8 cellular contexts compared by ENCODE assay signal in the genomic region with DNA sequence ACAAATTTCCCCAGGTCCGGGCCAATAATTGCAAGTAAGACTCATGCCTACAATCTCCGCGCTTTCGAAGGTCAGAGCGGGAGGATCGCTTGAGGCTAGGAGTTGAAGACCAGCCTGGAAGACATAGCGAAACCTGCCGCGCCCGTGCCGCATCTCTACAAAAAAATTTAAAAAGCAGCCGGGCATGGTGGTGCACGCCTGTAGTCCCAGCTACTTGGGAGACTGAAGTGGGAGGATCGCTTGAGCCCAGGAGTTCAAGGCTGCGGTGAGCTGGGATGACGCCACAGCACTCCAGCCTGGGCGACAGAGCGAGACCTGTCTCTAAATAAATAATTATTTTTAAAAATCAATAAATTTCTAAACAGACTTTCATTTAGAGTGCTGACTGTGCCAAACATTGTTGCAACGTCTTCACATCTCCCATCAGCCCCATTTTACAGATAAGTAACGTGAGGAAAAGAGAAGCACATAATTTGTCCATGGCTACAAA. TPM values are rescaled to one million over a fixed set of nuclear protein-coding genes. Genes with fewer than 3 reads are reported as not detected.
DNase-seq lines count a peak whose midpoint lies in the region; ATAC-seq and TF ChIP-seq lines count a peak whose summit lies in the region.

No MANE protein-coding gene starts in this region.

- peaks cover 0 to 7% of the 10 kb centered on the region in 2 donors for H3K27me3 ChIP-seq in naive thymus-derived CD4-positive, alpha-beta T cell (ENCODE audit: control insufficient read depth in 2 of 2, insufficient read depth in 2 of 2, low read length in 2 of 2)

- peak; percentile 26 for ATAC-seq in GM18498 (IDR thresholded peaks at IDR 0.05; ENCODE audit: unreplicated experiment)
- peak; percentile 6 for ATAC-seq in HG03520 (IDR thresholded peaks at IDR 0.05; ENCODE audit: unreplicated experiment)
- ATAC-seq in naive thymus-derived CD4-positive, alpha-beta T cell = peak; percentile 19
- no peak for ATAC-seq in HG02678 (IDR thresholded peaks at IDR 0.05; ENCODE audit: unreplicated experiment)
- no peak for ATAC-seq in GM19023 (IDR thresholded peaks at IDR 0.05; ENCODE audit: unreplicated experiment)

- peaks cover 14 to 59% (median 21%) of the 10 kb centered on the region in 5 donors for H3K27me3 Mint-ChIP-seq in naive thymus-derived CD4-positive, alpha-beta T cell

- no peak for TF ChIP-seq CTCF in coronary artery (IDR thresholded peaks at IDR 0.05)

- H3K4me3 Mint-ChIP-seq in naive thymus-derived CD4-positive, alpha-beta T cell = peak overlapping the region; percentile 84 to 95 (median 91)

- DNase-seq in coronary artery (ENCODE audit: low spot score) (no peak), dermis blood vessel endothelial cell (no peak), globus pallidus (ENCODE audit: low spot score) (no peak)
- no peak for DNase-seq in naive thymus-derived CD4-positive, alpha-beta T cell

- peaks cover 0 to 6% of the 10 kb centered on the region in 2 donors for H3K4me1 ChIP-seq in naive thymus-derived CD4-positive, alpha-beta T cell (ENCODE audit: control insufficient read depth in 2 of 2, insufficient read depth in 2 of 2, low read length in 2 of 2)

- CTCF ChIA-PET in naive thymus-derived CD4-positive, alpha-beta T cell (lab: Charles Lee) = interaction anchor here (2.2 kb wide), 1 partner anchor 42 kb away, joined by 6 read pairs; no protein-coding TSS in a partner anchor

- H3K36me3 ChIP-seq in naive thymus-derived CD4-positive, alpha-beta T cell (ENCODE audit: control insufficient read depth in 2 of 3, insufficient read depth in 3 of 3, low read length in 3 of 3) = no peaks in the 10 kb centered on the region

- H3K27ac ChIP-seq in coronary artery = no peak overlapping the region
- H3K27ac ChIP-seq in naive thymus-derived CD4-positive, alpha-beta T cell (ENCODE audit: low read depth, low read length) = no peak overlapping the region

- H3K9me3 ChIP-seq in naive thymus-derived CD4-positive, alpha-beta T cell (ENCODE audit: control insufficient read depth in 2 of 3, low read length in 3 of 3) = no peaks in the 10 kb centered on the region

- peaks cover 0 to 18% (median 3%) of the 10 kb centered on the region in 11 donors for H3K9me3 Mint-ChIP-seq in naive thymus-derived CD4-positive, alpha-beta T cell

- peak overlapping the region; percentile 94 for H3K4me3 ChIP-seq in coronary artery
- peak overlapping the region; percentile 74 for H3K4me3 ChIP-seq in naive thymus-derived CD4-positive, alpha-beta T cell (ENCODE audit: low read length)

- H3K36me3 Mint-ChIP-seq in naive thymus-derived CD4-positive, alpha-beta T cell = peaks cover 0 to 3% (median 0%) of the 10 kb centered on the region in 5 donors

- intact Hi-C loops in naive thymus-derived CD4-positive, alpha-beta T cell (cut with micrococcal nuclease) = loop anchor here (1.0 to 10.0 kb wide), 11 partner anchors 14 to 1730 kb away; partner anchors contain the start of genes CFAP58 (in 2 of the 2), GSTO2 (in 2 of the 2), STN1 (in 2 of the 2) and ACTR1A (in 1 of the 2)

- POLR2A ChIA-PET in naive thymus-derived CD4-positive, alpha-beta T cell (lab: Charles Lee) = interaction anchor here (0.6 to 2.0 kb wide), 4 partner anchors 12 to 111 kb away, joined by 3 to 6 read pairs (median 4); partner anchors contain the start of genes GSTO1 and SFR1

- peak overlapping the region; percentile 63 to 95 (median 86) for H3K27ac Mint-ChIP-seq in naive thymus-derived CD4-positive, alpha-beta T cell

- H3K4me1 Mint-ChIP-seq in naive thymus-derived CD4-positive, alpha-beta T cell = peaks cover 6 to 18% (median 13%) of the 10 kb centered on the region in 7 donors

RNA-seq across cellular contexts. Expression of gene CFAP43, which starts 0.5 kb away (rescaled TPM):
- total RNA-seq in naive thymus-derived CD4-positive, alpha-beta T cell = under 1 TPM in 1 of 5 experiments, not detected in 4; 0.17 TPM
- under 1 TPM in 1 of 2 donors, not detected in 1; 0.14 TPM for polyA plus RNA-seq in naive thymus-derived CD4-positive, alpha-beta T cell
- 0.23 TPM in 1 of 2 replicates, not detected in the other for total RNA-seq in dermis blood vessel endothelial cell

RNA-seq across cellular contexts. Expression of gene GSTO1, which starts 22.0 kb away (rescaled TPM):
- total RNA-seq in naive thymus-derived CD4-positive, alpha-beta T cell = 100 to 1,000 TPM in 1 of 5 experiments, 10 to 100 TPM in 4; 28.1 to 129 (median 49.1) TPM
- polyA plus RNA-seq in naive thymus-derived CD4-positive, alpha-beta T cell = 100 to 1,000 TPM; 116 to 141 TPM
- total RNA-seq in dermis blood vessel endothelial cell = 147 and 348 TPM in 2 replicates

RNA-seq across cellular contexts. Expression of gene GSTO2, which starts 36.3 kb away (rescaled TPM):
- 1 to 10 TPM; 1.1 to 2.5 (median 1.4) TPM for total RNA-seq in naive thymus-derived CD4-positive, alpha-beta T cell
- 1 to 10 TPM; 1.0 to 1.3 TPM for polyA plus RNA-seq in naive thymus-derived CD4-positive, alpha-beta T cell
- total RNA-seq in dermis blood vessel endothelial cell = 0.51 and 0.85 TPM in 2 replicates

Comparison
In these comparisons a context has a peak if more than half of its experiments do, and no peak if none do; other contexts are left out.
1. ATAC-seq: peak in GM18498 (single experiment), HG03520 (single experiment) and naive thymus-derived CD4-positive, alpha-beta T cell (single experiment); none in HG02678 (single experiment) and GM19023 (single experiment).